11 cellular contexts compared by ENCODE assay signal in the genomic region with DNA sequence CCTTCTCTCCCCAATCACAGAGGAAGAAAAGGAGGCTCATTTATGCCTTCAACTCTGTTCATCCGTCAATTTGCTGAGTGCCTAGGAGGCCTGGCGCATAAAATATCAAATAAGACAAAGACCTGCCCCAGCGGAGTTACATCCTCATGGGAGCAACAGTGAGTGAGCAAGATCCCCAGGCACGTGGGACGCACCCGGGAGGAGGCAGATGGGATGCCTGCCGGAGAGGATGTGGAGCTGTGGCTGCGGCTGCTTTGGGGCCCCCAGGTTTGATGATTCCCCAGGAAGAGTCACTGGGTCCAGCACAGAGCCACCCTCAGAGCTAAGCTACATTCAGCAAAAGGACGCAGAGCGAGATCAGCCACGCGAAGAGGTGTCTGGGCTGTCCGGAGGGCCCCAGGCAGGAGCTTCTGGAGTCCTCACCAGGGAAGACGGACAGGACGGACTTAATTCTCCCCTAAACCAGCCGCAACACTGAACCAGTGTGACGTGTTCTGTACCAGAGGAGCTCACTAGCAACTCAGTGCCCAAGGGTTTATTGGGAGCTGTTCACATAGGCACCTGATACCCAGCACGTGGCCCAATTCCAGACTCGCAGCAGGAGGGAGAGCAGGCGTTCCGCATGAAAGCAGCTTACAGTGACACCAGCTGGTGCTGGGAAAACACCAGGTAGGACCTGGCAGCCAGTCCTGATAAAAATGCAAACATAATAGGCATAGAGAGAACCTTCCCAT. TPM values are rescaled to one million over a fixed set of nuclear protein-coding genes. Genes with fewer than 3 reads are reported as not detected.
DNase-seq lines count a peak whose midpoint lies in the region; ATAC-seq and TF ChIP-seq lines count a peak whose summit lies in the region.
"Had no signal": no experiment of that assay in that cellular context is flagged by ENCODE, and none has a peak within 500 bp of the region (broad histone marks: within the 10 kb centered on the region; RNA-seq: fewer than 3 reads in every experiment).

No MANE protein-coding gene starts in this region.

- H3K9me2 ChIP-seq in hepatocyte (replicated peaks; ENCODE audit: insufficient read depth), result no peaks in the 10 kb centered on the region

- H3K27ac ChIP-seq in hepatocyte (no peak overlapping the region), sigmoid colon (no peak overlapping the region), Peyer's patch (peak overlapping the region in 1 of 4 donors; percentile 56)

- H3K4me2 ChIP-seq in hepatocyte, result no peak overlapping the region

- no peak overlapping the region for H2AFZ ChIP-seq in hepatocyte

- 81% methylated on average over 21 of the region's 21 CpGs for WGBS in hepatocyte (ENCODE audit: low lambda C conversion rate, missing lambda C conversion rate)
- WGBS in sigmoid colon, 2 donors, result 72 to 84% methylated on average over 21 of the region's 21 CpGs

- TF ChIP-seq EP300 in sigmoid colon (IDR thresholded peaks at IDR 0.05), result no peak

- H3K27ac Mint-ChIP-seq in nephron, result peak overlapping the region; percentile 26 to 71 (median 62)

- no peak for TF ChIP-seq CTCF in nephron (IDR thresholded peaks at IDR 0.05; ENCODE audit: unreplicated experiment in 3 of 3)
- TF ChIP-seq CTCF in hepatocyte (IDR thresholded peaks at IDR 0.05; ENCODE audit: poor library complexity), result no peak
- no peak for TF ChIP-seq CTCF in sigmoid colon (IDR thresholded peaks at IDR 0.05)
- TF ChIP-seq CTCF in Peyer's patch (IDR thresholded peaks at IDR 0.05), result no peak

- peaks cover 23% of the 10 kb centered on the region for H3K27me3 Mint-ChIP-seq in nephron (ENCODE audit: low read depth)

- no peaks in the 10 kb centered on the region for H4K20me1 ChIP-seq in hepatocyte (ENCODE audit: insufficient read depth, poor library complexity, severe bottlenecking)

- H3K4me1 ChIP-seq in hepatocyte (ENCODE audit: insufficient read depth), result no peaks in the 10 kb centered on the region
- no peaks in the 10 kb centered on the region for H3K4me1 ChIP-seq in sigmoid colon
- peaks cover 0 to 9% (median 0%) of the 10 kb centered on the region in 4 donors for H3K4me1 ChIP-seq in Peyer's patch

- H3K9me3 ChIP-seq in hepatocyte (ENCODE audit: low read depth) (no peaks in the 10 kb centered on the region), sigmoid colon (no peaks in the 10 kb centered on the region), Peyer's patch (no peaks in the 10 kb centered on the region)

- H3K4me1 Mint-ChIP-seq in nephron, result peaks cover 19% of the 10 kb centered on the region

- intact Hi-C loops in sigmoid colon (cut with DNase I), result no loop called here

- H3K79me2 ChIP-seq in hepatocyte, result no peaks in the 10 kb centered on the region

- H3K4me3 Mint-ChIP-seq in nephron, result no peak overlapping the region

- H3K36me3 ChIP-seq in hepatocyte (replicated peaks; ENCODE audit: insufficient read depth, low read depth), result no peaks in the 10 kb centered on the region
- no peaks in the 10 kb centered on the region for H3K36me3 ChIP-seq in sigmoid colon
- H3K36me3 ChIP-seq in Peyer's patch, result no peaks in the 10 kb centered on the region

- H3K36me3 Mint-ChIP-seq in nephron (ENCODE audit: low read depth), result no peaks in the 10 kb centered on the region

- in situ Hi-C loops in SK-MEL-5 (cut with HindIII; ENCODE audit: low pct_unique_long_range_greater_than_20kb, low sequenced_read_pairs), result no loop called here

- ATAC-seq in HG02759 (IDR thresholded peaks at IDR 0.05; ENCODE audit: unreplicated experiment), result no peak

- peak; percentile 98 for DNase-seq in DMS53 (lab: John Stamatoyannopoulos, UW)
- DNase-seq in NCI-H1694 treated with DMSO at 0.1 percent for 48 hours (lab: John Stamatoyannopoulos, UW), result peak; percentile 90
- peak; percentile 26 for DNase-seq in SK-MEL-5 (ENCODE audit: low read depth, low spot score)
- no peak for DNase-seq in hepatocyte (ENCODE audit: low spot score)
- DNase-seq in sigmoid colon, result no peak
- DNase-seq in Peyer's patch, result no peak
- DNase-seq: activated effector memory CD4-positive, alpha-beta T cell treated with Interleukin-2 at 50 U/mL for 16 hours; MM.1S; stimulated activated CD8-positive, alpha-beta memory T cell treated with anti-CD3 and anti-CD28 coated beads, Interleukin-4, amount 100 ng/mL, for 48 hours had no signal

- TF ChIP-seq POLR2A in sigmoid colon (IDR thresholded peaks at IDR 0.05) (no peak), Peyer's patch (IDR thresholded peaks at IDR 0.05) (no peak)

- H3K27me3 ChIP-seq in hepatocyte (no peaks in the 10 kb centered on the region), sigmoid colon (peaks cover 0 to 19% (median 0%) of the 10 kb centered on the region in 3 donors), Peyer's patch (no peaks in the 10 kb centered on the region)

- H3K4me3 ChIP-seq in hepatocyte, result no peak overlapping the region
- H3K4me3 ChIP-seq in sigmoid colon, result no peak overlapping the region
- no peak overlapping the region for H3K4me3 ChIP-seq in Peyer's patch

- H3K9me3 Mint-ChIP-seq in nephron, result no peaks in the 10 kb centered on the region

RNA-seq across cellular contexts. Expression of gene CA5A, which starts 11.2 kb away (rescaled TPM):
- not detected in 2 replicates for total RNA-seq in SK-MEL-5 (2014; rRNA removed; shearing (Covaris generic))
- polyA plus RNA-seq in SK-MEL-5 (2015; cell fraction: cytosol; rRNA removed), result not detected in 2 replicates
- polyA plus RNA-seq in SK-MEL-5 (2015; cell fraction: nucleus; rRNA removed), result not detected in 2 replicates
- total RNA-seq in hepatocyte (1.7 and 1.9 TPM in 2 replicates), sigmoid colon (not detected), Peyer's patch (not detected)
- polyA plus RNA-seq in hepatocyte (0.91 and 1.0 TPM in 2 replicates), sigmoid colon (not detected)

RNA-seq across cellular contexts. Expression of gene BANP, which starts 26.1 kb away (rescaled TPM):
- total RNA-seq in SK-MEL-5 (2014; rRNA removed; shearing (Covaris generic)), result 13.6 and 14.6 TPM in 2 replicates
- 12.9 and 17.1 TPM in 2 replicates for polyA plus RNA-seq in SK-MEL-5 (2015; cell fraction: cytosol; rRNA removed)
- polyA plus RNA-seq in SK-MEL-5 (2015; cell fraction: nucleus; rRNA removed), result 48.6 and 60.2 TPM in 2 replicates
- 17.9 and 23.8 TPM in 2 replicates for total RNA-seq in hepatocyte
- polyA plus RNA-seq in hepatocyte, result 17.3 and 22.8 TPM in 2 replicates
- 10 to 100 TPM; 17.4 to 31.0 (median 23.0) TPM for total RNA-seq in sigmoid colon
- 10 to 100 TPM in 1 of 3 donors, 1 to 10 TPM in 2; 8.4 to 15.9 (median 8.8) TPM for polyA plus RNA-seq in sigmoid colon
- 100 to 1,000 TPM in 1 of 4 donors, 10 to 100 TPM in 3; 27.6 to 113 (median 42.7) TPM for total RNA-seq in Peyer's patch

RNA-seq across cellular contexts. Expression of gene SLC7A5, which starts 55.8 kb away (rescaled TPM):
- 190 and 226 TPM in 2 replicates for total RNA-seq in SK-MEL-5 (2014; rRNA removed; shearing (Covaris generic))
- polyA plus RNA-seq in SK-MEL-5 (2015; cell fraction: cytosol; rRNA removed), result 762 and 970 TPM in 2 replicates
- 170 and 178 TPM in 2 replicates for polyA plus RNA-seq in SK-MEL-5 (2015; cell fraction: nucleus; rRNA removed)
- total RNA-seq in hepatocyte, result 20.4 and 29.3 TPM in 2 replicates
- polyA plus RNA-seq in hepatocyte, result 52.5 and 56.2 TPM in 2 replicates
- 1 to 10 TPM; 2.9 to 8.1 (median 3.6) TPM for total RNA-seq in sigmoid colon
- 10 to 100 TPM in 1 of 3 donors, 1 to 10 TPM in 1, under 1 TPM in 1; 0.60 to 44.5 (median 1.2) TPM for polyA plus RNA-seq in sigmoid colon
- 1 to 10 TPM; 3.2 to 4.7 (median 3.9) TPM for total RNA-seq in Peyer's patch

Comparison
In these comparisons a context has a peak if more than half of its experiments do, and no peak if none do; other contexts are left out.
1. DNase-seq: peak in DMS53 (single experiment), NCI-H1694 treated with DMSO at 0.1 percent for 48 hours (single experiment) and SK-MEL-5 (single experiment); none in hepatocyte (single experiment), sigmoid colon (single experiment) and Peyer's patch (0 of 3).